ENCODE assay signal across 2 cellular contexts in the genomic region with DNA sequence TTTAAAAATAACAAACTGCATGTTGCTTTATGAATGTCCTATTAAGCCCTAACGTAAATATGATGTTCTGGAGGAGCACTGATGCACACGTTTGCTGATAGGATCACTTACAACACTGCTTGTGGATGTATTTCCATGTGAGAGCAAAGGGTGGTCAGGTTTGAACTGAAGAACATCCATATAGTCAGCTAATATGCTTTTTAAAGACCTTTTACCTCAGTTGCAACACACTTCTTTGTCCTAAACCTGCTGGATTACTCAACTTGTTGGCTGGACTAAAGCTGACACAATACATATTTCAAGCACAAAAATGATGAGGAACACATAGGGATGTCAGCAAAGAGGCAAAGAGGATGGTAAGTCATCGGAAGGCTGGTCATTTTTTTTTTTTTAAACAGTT.
TF ChIP-seq lines count a peak whose summit lies in the region.

No MANE protein-coding gene starts in this region.

TF ChIP-seq in IMR-90, 13 proteins besides CTCF, POLR2A, EP300 and RAD21:
- no peak for TF ChIP-seq SMC3 (IDR thresholded peaks at IDR 0.05; ENCODE audit: low read depth, low read length)
- TF ChIP-seq CEBPB (IDR thresholded peaks at IDR 0.05; ENCODE audit: low read depth, low read length): peak; percentile 88
- no peak for TF ChIP-seq RCOR1 (IDR thresholded peaks at IDR 0.05; ENCODE audit: insufficient replicate concordance, low read length)
- TF ChIP-seq CHD1 (IDR thresholded peaks at IDR 0.05; ENCODE audit: low read depth, low read length): no peak
- no peak for TF ChIP-seq FOS (IDR thresholded peaks at IDR 0.05; ENCODE audit: low read depth, low read length)
- TF ChIP-seq NFE2L2 (IDR thresholded peaks at IDR 0.05; ENCODE audit: low read depth, low read length): no peak
- TF ChIP-seq, protein P1, sequence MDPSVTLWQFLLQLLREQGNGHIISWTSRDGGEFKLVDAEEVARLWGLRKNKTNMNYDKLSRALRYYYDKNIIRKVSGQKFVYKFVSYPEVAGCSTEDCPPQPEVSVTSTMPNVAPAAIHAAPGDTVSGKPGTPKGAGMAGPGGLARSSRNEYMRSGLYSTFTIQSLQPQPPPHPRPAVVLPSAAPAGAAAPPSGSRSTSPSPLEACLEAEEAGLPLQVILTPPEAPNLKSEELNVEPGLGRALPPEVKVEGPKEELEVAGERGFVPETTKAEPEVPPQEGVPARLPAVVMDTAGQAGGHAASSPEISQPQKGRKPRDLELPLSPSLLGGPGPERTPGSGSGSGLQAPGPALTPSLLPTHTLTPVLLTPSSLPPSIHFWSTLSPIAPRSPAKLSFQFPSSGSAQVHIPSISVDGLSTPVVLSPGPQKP (IDR thresholded peaks at IDR 0.05; ENCODE audit: borderline replicate concordance, low read depth, low read length): no peak
- TF ChIP-seq RFX5 (IDR thresholded peaks at IDR 0.05; ENCODE audit: low read depth, low read length): no peak
- TF ChIP-seq MAFK (IDR thresholded peaks at IDR 0.05; ENCODE audit: low read depth, low read length): no peak

TF ChIP-seq in liver, 16 proteins besides CTCF, POLR2A, EP300 and RAD21 (continued from another document):
- TF ChIP-seq, protein P2, sequence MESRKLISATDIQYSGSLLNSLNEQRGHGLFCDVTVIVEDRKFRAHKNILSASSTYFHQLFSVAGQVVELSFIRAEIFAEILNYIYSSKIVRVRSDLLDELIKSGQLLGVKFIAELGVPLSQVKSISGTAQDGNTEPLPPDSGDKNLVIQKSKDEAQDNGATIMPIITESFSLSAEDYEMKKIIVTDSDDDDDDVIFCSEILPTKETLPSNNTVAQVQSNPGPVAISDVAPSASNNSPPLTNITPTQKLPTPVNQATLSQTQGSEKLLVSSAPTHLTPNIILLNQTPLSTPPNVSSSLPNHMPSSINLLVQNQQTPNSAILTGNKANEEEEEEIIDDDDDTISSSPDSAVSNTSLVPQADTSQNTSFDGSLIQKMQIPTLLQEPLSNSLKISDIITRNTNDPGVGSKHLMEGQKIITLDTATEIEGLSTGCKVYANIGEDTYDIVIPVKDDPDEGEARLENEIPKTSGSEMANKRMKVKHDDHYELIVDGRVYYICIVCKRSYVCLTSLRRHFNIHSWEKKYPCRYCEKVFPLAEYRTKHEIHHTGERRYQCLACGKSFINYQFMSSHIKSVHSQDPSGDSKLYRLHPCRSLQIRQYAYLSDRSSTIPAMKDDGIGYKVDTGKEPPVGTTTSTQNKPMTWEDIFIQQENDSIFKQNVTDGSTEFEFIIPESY (IDR thresholded peaks at IDR 0.05): no peak
- TF ChIP-seq, protein P3, sequence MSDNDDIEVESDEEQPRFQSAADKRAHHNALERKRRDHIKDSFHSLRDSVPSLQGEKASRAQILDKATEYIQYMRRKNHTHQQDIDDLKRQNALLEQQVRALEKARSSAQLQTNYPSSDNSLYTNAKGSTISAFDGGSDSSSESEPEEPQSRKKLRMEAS (IDR thresholded peaks at IDR 0.05): no peak
- TF ChIP-seq FOXA2 (IDR thresholded peaks at IDR 0.05) (no peak), TAF1 (conservative IDR thresholded peaks at IDR 0.05) (no peak), EGR1 (IDR thresholded peaks at IDR 0.05; ENCODE audit: low read depth in 2 of 2) (no peak), JUND (IDR thresholded peaks at IDR 0.05) (no peak), FOXA1 (IDR thresholded peaks at IDR 0.05) (no peak), RXRA (IDR thresholded peaks at IDR 0.05) (peak; percentile 52 to 65), YY1 (IDR thresholded peaks at IDR 0.05) (no peak), GABPA (IDR thresholded peaks at IDR 0.05 in 1 of 2, conservative IDR thresholded peaks at IDR 0.05 in 1 of 2) (no peak), HNF4A (conservative IDR thresholded peaks at IDR 0.05) (peak; percentile 68 to 76), SP1 (IDR thresholded peaks at IDR 0.05) (no peak), NR2F2 (IDR thresholded peaks at IDR 0.05) (no peak)
- TF ChIP-seq, protein P4, sequence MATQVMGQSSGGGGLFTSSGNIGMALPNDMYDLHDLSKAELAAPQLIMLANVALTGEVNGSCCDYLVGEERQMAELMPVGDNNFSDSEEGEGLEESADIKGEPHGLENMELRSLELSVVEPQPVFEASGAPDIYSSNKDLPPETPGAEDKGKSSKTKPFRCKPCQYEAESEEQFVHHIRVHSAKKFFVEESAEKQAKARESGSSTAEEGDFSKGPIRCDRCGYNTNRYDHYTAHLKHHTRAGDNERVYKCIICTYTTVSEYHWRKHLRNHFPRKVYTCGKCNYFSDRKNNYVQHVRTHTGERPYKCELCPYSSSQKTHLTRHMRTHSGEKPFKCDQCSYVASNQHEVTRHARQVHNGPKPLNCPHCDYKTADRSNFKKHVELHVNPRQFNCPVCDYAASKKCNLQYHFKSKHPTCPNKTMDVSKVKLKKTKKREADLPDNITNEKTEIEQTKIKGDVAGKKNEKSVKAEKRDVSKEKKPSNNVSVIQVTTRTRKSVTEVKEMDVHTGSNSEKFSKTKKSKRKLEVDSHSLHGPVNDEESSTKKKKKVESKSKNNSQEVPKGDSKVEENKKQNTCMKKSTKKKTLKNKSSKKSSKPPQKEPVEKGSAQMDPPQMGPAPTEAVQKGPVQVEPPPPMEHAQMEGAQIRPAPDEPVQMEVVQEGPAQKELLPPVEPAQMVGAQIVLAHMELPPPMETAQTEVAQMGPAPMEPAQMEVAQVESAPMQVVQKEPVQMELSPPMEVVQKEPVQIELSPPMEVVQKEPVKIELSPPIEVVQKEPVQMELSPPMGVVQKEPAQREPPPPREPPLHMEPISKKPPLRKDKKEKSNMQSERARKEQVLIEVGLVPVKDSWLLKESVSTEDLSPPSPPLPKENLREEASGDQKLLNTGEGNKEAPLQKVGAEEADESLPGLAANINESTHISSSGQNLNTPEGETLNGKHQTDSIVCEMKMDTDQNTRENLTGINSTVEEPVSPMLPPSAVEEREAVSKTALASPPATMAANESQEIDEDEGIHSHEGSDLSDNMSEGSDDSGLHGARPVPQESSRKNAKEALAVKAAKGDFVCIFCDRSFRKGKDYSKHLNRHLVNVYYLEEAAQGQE (IDR thresholded peaks at IDR 0.05): no peak
- TF ChIP-seq, protein P5, sequence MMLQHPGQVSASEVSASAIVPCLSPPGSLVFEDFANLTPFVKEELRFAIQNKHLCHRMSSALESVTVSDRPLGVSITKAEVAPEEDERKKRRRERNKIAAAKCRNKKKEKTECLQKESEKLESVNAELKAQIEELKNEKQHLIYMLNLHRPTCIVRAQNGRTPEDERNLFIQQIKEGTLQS (IDR thresholded peaks at IDR 0.05): no peak
TF ChIP-seq in liver: peak in this region for 3.
